In genomic region chr3:51671090-51672082, GRCh38 we compare ENCODE assay signal across 1 cellular context.
TF ChIP-seq lines count a peak whose summit lies in the region.

Gene TEX264 (plus strand): TSS chr3:51671252. CDS start chr3:51674305, 3,053 bp downstream.

TF ChIP-seq in HepG2, 621 proteins besides CTCF, POLR2A, EP300 and RAD21 (continued from another document and continues in another):
- peak; percentile 80 for TF ChIP-seq ARID4A (CRISPR knock-in tag; IDR thresholded peaks at IDR 0.05; ENCODE audit: borderline replicate concordance)
- peak; percentile 49; the same call in 1 of the 2 replicates for TF ChIP-seq ZNF205 (CRISPR knock-in tag; IDR thresholded peaks at IDR 0.05)
- TF ChIP-seq ZKSCAN5 (CRISPR knock-in tag; IDR thresholded peaks at IDR 0.05) = no peak; the same call in 1 of the 2 replicates
- TF ChIP-seq FOXK2 (IDR thresholded peaks at IDR 0.05) = no peak
- TF ChIP-seq ZEB1 (IDR thresholded peaks at IDR 0.05; ENCODE audit: insufficient replicate concordance, low read depth) = no peak
- no peak for TF ChIP-seq SIX4 (CRISPR knock-in tag; IDR thresholded peaks at IDR 0.05)
- TF ChIP-seq ZNF124 (CRISPR knock-in tag; IDR thresholded peaks at IDR 0.05) = no peak
- no peak for TF ChIP-seq CHD2 (IDR thresholded peaks at IDR 0.05; ENCODE audit: low read depth, low read length)
- peak; percentile 63; the same call in 1 of the 2 replicates for TF ChIP-seq BCL6 (CRISPR knock-in tag; IDR thresholded peaks at IDR 0.05)
- peak; percentile 77; the same call in 1 of the 2 replicates for TF ChIP-seq MTA1 (CRISPR knock-in tag; IDR thresholded peaks at IDR 0.05; ENCODE audit: borderline replicate concordance)
- no peak for TF ChIP-seq ZNF562 (CRISPR knock-in tag; IDR thresholded peaks at IDR 0.05; ENCODE audit: borderline replicate concordance)
- TF ChIP-seq ZNF367 (CRISPR knock-in tag; IDR thresholded peaks at IDR 0.05; ENCODE audit: borderline replicate concordance) = no peak; the same call in 1 of the 2 replicates
- TF ChIP-seq MTF1 (CRISPR knock-in tag; IDR thresholded peaks at IDR 0.05) = no peak
- TF ChIP-seq ZNF557 (CRISPR knock-in tag; IDR thresholded peaks at IDR 0.05) = no peak
- no peak for TF ChIP-seq SYNCRIP (IDR thresholded peaks at IDR 0.05; ENCODE audit: insufficient read depth, low read depth, low read length)
- TF ChIP-seq ZNF460 (CRISPR knock-in tag; IDR thresholded peaks at IDR 0.05; ENCODE audit: borderline replicate concordance) = no peak
- 0 out of 2 replicates have a peak, but pooled peaks have one; percentile 50 for TF ChIP-seq SMAD9 (CRISPR knock-in tag; IDR thresholded peaks at IDR 0.05)
- TF ChIP-seq MAX (IDR thresholded peaks at IDR 0.05) = peak; percentile 77
- no peak; the same call in 1 of the 2 replicates for TF ChIP-seq CHCHD3 (CRISPR knock-in tag; IDR thresholded peaks at IDR 0.05)
- TF ChIP-seq KIAA2018 (CRISPR knock-in tag; IDR thresholded peaks at IDR 0.05; ENCODE audit: borderline replicate concordance) = no peak
- TF ChIP-seq MTA3 (CRISPR knock-in tag; IDR thresholded peaks at IDR 0.05) = no peak
- TF ChIP-seq ARNT2 (CRISPR knock-in tag; IDR thresholded peaks at IDR 0.05; ENCODE audit: low read depth) = peak; percentile 74; the same call in 1 of the 2 replicates
- no peak for TF ChIP-seq ZNF24 (IDR thresholded peaks at IDR 0.05)
- TF ChIP-seq SKI (IDR thresholded peaks at IDR 0.05; ENCODE audit: partially characterized antibody) = no peak
- TF ChIP-seq ZNF256 (CRISPR knock-in tag; conservative IDR thresholded peaks at IDR 0.05) = 0 out of 2 replicates have a peak, but pooled peaks have one; percentile 61
- TF ChIP-seq ZNF142 (CRISPR knock-in tag; IDR thresholded peaks at IDR 0.05) = peak; percentile 53; the same call in 1 of the 2 replicates
- TF ChIP-seq PRMT3 (CRISPR knock-in tag; IDR thresholded peaks at IDR 0.05; ENCODE audit: borderline replicate concordance, low read depth) = no peak
- 0 out of 2 replicates have a peak, but pooled peaks have one; percentile 53 for TF ChIP-seq ZNF280D (CRISPR knock-in tag; IDR thresholded peaks at IDR 0.05)
- TF ChIP-seq ZIK1 (CRISPR knock-in tag; IDR thresholded peaks at IDR 0.05; ENCODE audit: borderline replicate concordance, low read depth) = peak; percentile 12; the same call in 1 of the 2 replicates
- TF ChIP-seq MED1 (CRISPR knock-in tag; IDR thresholded peaks at IDR 0.05) = no peak; the same call in 1 of the 2 replicates
- TF ChIP-seq ZBTB7A (CRISPR knock-in tag; IDR thresholded peaks at IDR 0.05) = no peak
- TF ChIP-seq HINFP (CRISPR knock-in tag; IDR thresholded peaks at IDR 0.05; ENCODE audit: low read depth) = peak; percentile 42
- no peak for TF ChIP-seq ZNF879 (CRISPR knock-in tag; IDR thresholded peaks at IDR 0.05)
